Comparison of ENCODE assay signal across 10 cellular contexts in the genomic region with DNA sequence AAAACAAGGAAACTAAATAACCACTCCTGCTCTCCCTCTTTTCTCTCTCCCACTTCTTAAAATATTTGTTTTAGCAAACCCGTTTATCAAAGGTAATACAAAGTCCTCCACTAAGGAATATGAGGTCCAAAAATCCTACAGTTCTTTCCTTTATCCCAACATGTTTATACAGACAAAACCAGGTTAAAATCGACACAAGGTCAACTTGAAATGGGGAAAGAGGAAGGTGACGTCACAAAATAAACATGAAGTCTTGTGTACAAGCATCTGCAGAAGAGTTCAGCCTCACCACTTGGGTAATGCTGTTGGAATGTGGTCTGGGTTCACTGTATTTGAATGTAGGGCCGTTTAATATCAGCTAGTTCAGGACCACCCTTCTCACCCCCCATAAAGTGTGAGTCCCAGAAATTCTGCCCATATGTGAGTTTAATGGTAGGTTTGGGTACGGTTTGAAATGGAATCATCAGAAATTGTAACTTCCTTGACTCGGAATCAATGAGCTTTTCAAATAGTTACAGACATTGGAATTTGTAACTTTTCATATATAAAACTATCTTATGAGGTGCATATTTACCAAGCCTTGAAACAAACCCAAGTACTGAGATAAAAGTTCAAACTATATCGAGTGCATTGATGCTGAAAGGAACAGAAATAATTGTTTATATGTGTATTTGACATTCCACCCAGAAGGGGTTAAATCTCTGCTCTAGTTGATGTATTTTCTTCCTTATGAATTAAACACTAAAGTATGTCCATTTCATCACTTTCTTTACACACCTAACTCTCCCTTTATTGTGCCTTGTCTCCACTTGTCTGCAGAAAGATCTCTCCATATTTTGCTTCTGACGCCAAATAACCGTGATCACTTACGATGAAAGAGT.
A peak's percentile ranks its signal among the peaks of the same experiment; 100 is the strongest.
DNase-seq lines count a peak whose midpoint lies in the region; ATAC-seq and TF ChIP-seq lines count a peak whose summit lies in the region.
"Had no signal": no experiment of that assay in that cellular context is flagged by ENCODE, and none has a peak within 500 bp of the region (broad histone marks: within the 10 kb centered on the region; RNA-seq: fewer than 3 reads in every experiment).

No MANE protein-coding gene starts in this region.

- H4K20me1 ChIP-seq in fibroblast of lung (ENCODE audit: control insufficient read depth, extremely low read depth, insufficient read depth, low read length): no peaks in the 10 kb centered on the region

- H3K4me1 ChIP-seq in fibroblast of lung (ENCODE audit: control insufficient read depth, extremely low read depth, insufficient read depth, low read length): peaks cover 36% of the 10 kb centered on the region
- no peaks in the 10 kb centered on the region for H3K4me1 ChIP-seq in prostate gland (replicated peaks)

- no peak overlapping the region for H3K9ac ChIP-seq in fibroblast of lung (ENCODE audit: insufficient read depth, low read length)

- H3K9me3 ChIP-seq in fibroblast of lung (ENCODE audit: control insufficient read depth, insufficient read depth, low read depth, low read length) (no peaks in the 10 kb centered on the region), prostate gland (no peaks in the 10 kb centered on the region)

- H3K9me3 Mint-ChIP-seq in nephron progenitor cell: no peaks in the 10 kb centered on the region

- H3K36me3 ChIP-seq in fibroblast of lung (ENCODE audit: control insufficient read depth, insufficient read depth, low read length): no peaks in the 10 kb centered on the region
- no peaks in the 10 kb centered on the region for H3K36me3 ChIP-seq in prostate gland

- H3K4me3 ChIP-seq in fibroblast of lung (replicated peaks in 1 of 4; ENCODE audit: control extremely low read depth in 1 of 4, insufficient read depth in 1 of 4, low read depth in 3 of 4, low read length in 4 of 4) (no peak overlapping the region), prostate gland (no peak overlapping the region)
- H3K4me3 ChIP-seq: GM12878 had no signal

- H3K4me1 Mint-ChIP-seq in nephron progenitor cell: peaks cover 11% of the 10 kb centered on the region

- H3K27me3 ChIP-seq in fibroblast of lung (ENCODE audit: control insufficient read depth, insufficient read depth, low read length) (no peaks in the 10 kb centered on the region), prostate gland (replicated peaks; ENCODE audit: insufficient read depth) (no peaks in the 10 kb centered on the region)

- CTCF ChIA-PET in RWPE1 (lab: Yijun Ruan, JAX): interaction anchor here (0.6 kb wide), 1 partner anchor 15 kb away, joined by 3 read pairs; no protein-coding TSS in a partner anchor

- POLR2A ChIA-PET in RWPE1 (lab: Yijun Ruan, JAX; ENCODE audit: low non-redundant PET): no interaction called here

- ATAC-seq in HG02623 (IDR thresholded peaks at IDR 0.05; ENCODE audit: unreplicated experiment): no peak
- ATAC-seq: GM12878 had no signal

- intact Hi-C loops in prostate gland (cut with DNase I): loop anchor here (10.0 kb wide), 1 partner anchor 62 kb away; no protein-coding TSS in a partner anchor

- peak overlapping the region; percentile 89 for H3K4me2 ChIP-seq in fibroblast of lung (ENCODE audit: extremely low read depth, insufficient read depth, low read length)

- H3K79me2 ChIP-seq in fibroblast of lung (ENCODE audit: control insufficient read depth, insufficient read depth, low read length): peaks cover 3% of the 10 kb centered on the region

- TF ChIP-seq POLR2A in prostate gland (IDR thresholded peaks at IDR 0.05): no peak

- no peak overlapping the region for H3K4me3 Mint-ChIP-seq in nephron progenitor cell

- TF ChIP-seq CTCF in RWPE1 (conservative IDR thresholded peaks at IDR 0.05; ENCODE audit: low read depth): no peak
- no peak for TF ChIP-seq CTCF in fibroblast of lung (conservative IDR thresholded peaks at IDR 0.05 in 1 of 2, IDR thresholded peaks at IDR 0.05 in 1 of 2; ENCODE audit: low read depth in 1 of 2, low read length in 2 of 2)
- no peak for TF ChIP-seq CTCF in prostate gland (IDR thresholded peaks at IDR 0.05)
- TF ChIP-seq CTCF in nephron progenitor cell (IDR thresholded peaks at IDR 0.05): no peak

- H3K27me3 Mint-ChIP-seq in nephron progenitor cell (ENCODE audit: low read depth, poor library complexity): no peaks in the 10 kb centered on the region

- H3K36me3 Mint-ChIP-seq in nephron progenitor cell (ENCODE audit: low read depth): no peaks in the 10 kb centered on the region

- no peak overlapping the region for H2AFZ ChIP-seq in fibroblast of lung (ENCODE audit: low read length)

- WGBS in prostate gland: 60% methylated on average over 10 of the region's 10 CpGs

- H3K27ac Mint-ChIP-seq in nephron progenitor cell: no peak overlapping the region

- DNase-seq in ELR (ENCODE audit: low read depth): peak; percentile 94
- peak; percentile 70 for DNase-seq in RWPE1 (ENCODE audit: low spot score)
- DNase-seq in fibroblast of lung (ENCODE audit: low read depth in 2 of 2): peak; percentile 92 to 95
- DNase-seq in prostate gland (ENCODE audit: low spot score): no peak
- no peak for DNase-seq in superior temporal gyrus (ENCODE audit: extremely low spot score)
- DNase-seq in GM03348 (ENCODE audit: low spot score): no peak
- no peak for DNase-seq in nephron progenitor cell
- DNase-seq: stimulated activated CD4-positive, alpha-beta T cell treated with anti-CD3 and anti-CD28 coated beads, Interleukin-4, amount 100 ng/mL, for 4 hours had no signal

- H3K27ac ChIP-seq in RWPE1 (no peak overlapping the region), fibroblast of lung (ENCODE audit: insufficient read depth, low read length) (peak overlapping the region; percentile 72), prostate gland (peak overlapping the region; percentile 60 to 82)

Comparison
In these comparisons a context has a peak if more than half of its experiments do, and no peak if none do; other contexts are left out.
1. DNase-seq: peak in ELR (single experiment), RWPE1 (single experiment) and fibroblast of lung (2 of 2); none in prostate gland (single experiment), superior temporal gyrus (single experiment), GM03348 (single experiment) and nephron progenitor cell (single experiment).